In the genomic region with DNA sequence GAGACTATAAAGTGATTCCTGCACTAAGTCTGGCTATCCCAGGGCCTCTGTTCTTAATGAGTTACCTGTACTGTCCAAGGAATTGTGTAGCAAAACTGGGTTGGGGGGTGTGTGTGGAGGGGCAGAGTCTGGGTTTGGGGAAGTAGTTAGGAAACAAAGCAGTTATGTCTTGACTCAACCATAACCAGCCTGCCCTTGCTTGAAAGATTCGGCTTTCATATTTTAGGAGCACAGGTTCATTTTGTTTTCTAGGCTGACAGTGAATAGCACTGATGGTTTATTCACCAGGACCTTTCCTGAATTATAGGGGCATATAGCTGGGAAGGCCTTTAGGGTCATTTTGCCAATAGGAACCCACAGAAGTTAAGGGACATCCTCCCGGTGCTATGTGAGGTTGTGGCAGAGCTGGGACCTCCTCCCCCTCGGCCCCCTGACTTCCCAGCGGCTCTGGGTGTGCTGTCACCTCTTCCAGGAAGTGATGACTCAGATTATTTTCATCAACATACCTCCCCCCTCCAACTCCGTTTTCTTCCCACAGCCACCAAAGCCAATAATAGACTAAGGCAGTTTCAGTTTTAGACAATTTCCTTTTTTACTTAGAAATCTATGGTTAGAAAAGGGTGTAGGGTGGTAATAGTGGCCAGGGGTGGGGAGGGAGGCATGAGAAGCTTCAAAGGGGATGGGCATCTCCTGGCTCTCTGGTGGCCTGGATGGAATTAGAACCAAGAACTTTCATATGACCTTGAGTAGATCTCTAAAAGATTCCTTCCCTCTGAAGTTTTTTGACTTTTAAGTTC, we compare ENCODE assay signal across 8 cellular contexts. TPM values are rescaled to one million over a fixed set of nuclear protein-coding genes. Genes with fewer than 3 reads are reported as not detected.
DNase-seq lines count a peak whose midpoint lies in the region; ATAC-seq and TF ChIP-seq lines count a peak whose summit lies in the region.

No MANE protein-coding gene starts in this region.

- peaks cover 30% of the 10 kb centered on the region for H3K79me2 ChIP-seq in smooth muscle cell (ENCODE audit: low read depth)

- DNase-seq in COLO668 (lab: John Stamatoyannopoulos, UW; ENCODE audit: unreplicated experiment): peak; percentile 37
- peak; percentile 4 for DNase-seq in NCI-H460 (ENCODE audit: extremely low read depth, low read depth)
- DNase-seq in activated T-cell treated with anti-CD3 and anti-CD28 coated beads, Interleukin-2, amount 50 U/mL, for 48 hours: peak; percentile 72 to 79
- DNase-seq in germinal center (ENCODE audit: low spot score): peak; percentile 41
- no peak for DNase-seq in smooth muscle cell (lab: John Stamatoyannopoulos, UW; ENCODE audit: unreplicated experiment)
- DNase-seq in SW 1271 (lab: John Stamatoyannopoulos, UW): no peak
- DNase-seq in effector CD8-positive, alpha-beta T cell (lab: John Stamatoyannopoulos, UW): no peak

- H3K36me3 ChIP-seq in smooth muscle cell (ENCODE audit: low read depth): no peaks in the 10 kb centered on the region

- no peaks in the 10 kb centered on the region for H3K9me3 ChIP-seq in smooth muscle cell (replicated peaks; ENCODE audit: low read depth)

- no peak overlapping the region for H3K4me3 ChIP-seq in smooth muscle cell

- WGBS in smooth muscle cell (ENCODE audit: low lambda C conversion rate): 27% methylated on average over 5 of the region's 5 CpGs

- peaks cover 7% of the 10 kb centered on the region for H3F3A ChIP-seq in smooth muscle cell (ENCODE audit: low read depth)

- peaks cover 10% of the 10 kb centered on the region for H4K20me1 ChIP-seq in smooth muscle cell (ENCODE audit: low read depth)

- H3K4me1 ChIP-seq in smooth muscle cell (ENCODE audit: low read depth): peaks cover 38% of the 10 kb centered on the region

- H3K27ac ChIP-seq in smooth muscle cell (ENCODE audit: low read depth): peak overlapping the region; percentile 44

- peak overlapping the region; percentile 77 for H3K4me2 ChIP-seq in smooth muscle cell

- no peak overlapping the region for H2AFZ ChIP-seq in smooth muscle cell (ENCODE audit: low read depth)

- ATAC-seq in GM21825 (IDR thresholded peaks at IDR 0.05; ENCODE audit: unreplicated experiment): peak; percentile 70

- TF ChIP-seq CTCF in smooth muscle cell (IDR thresholded peaks at IDR 0.05; ENCODE audit: borderline replicate concordance, insufficient read depth, poor library complexity, severe bottlenecking): no peak

- H3K9ac ChIP-seq in smooth muscle cell (ENCODE audit: low read depth): no peak overlapping the region

- no peaks in the 10 kb centered on the region for H3K27me3 ChIP-seq in smooth muscle cell (ENCODE audit: low read depth)

RNA-seq across cellular contexts. Expression of a gene that starts 44.8 kb away (rescaled TPM):
- total RNA-seq in NCI-H460 (2014; rRNA removed; shearing (Covaris generic)): 2.0 and 2.5 TPM in 2 replicates
- polyA plus RNA-seq in NCI-H460 (2014; cell fraction: nucleus; rRNA removed): 0.51 and 1.2 TPM in 2 replicates
- total RNA-seq in smooth muscle cell: 17.7 and 19.2 TPM in 2 replicates
- polyA plus RNA-seq in smooth muscle cell: 4.7 and 6.1 TPM in 2 replicates

Comparison
In these comparisons a context has a peak if more than half of its experiments do, and no peak if none do; other contexts are left out.
1. DNase-seq: peak in COLO668 (single experiment), NCI-H460 (single experiment), activated T-cell treated with anti-CD3 and anti-CD28 coated beads, Interleukin-2, amount 50 U/mL, for 48 hours (2 of 2) and germinal center (single experiment); none in smooth muscle cell (single experiment), SW 1271 (0 of 2) and effector CD8-positive, alpha-beta T cell (single experiment).